In genomic region chr21:41598561-41599511, GRCh38 we compare ENCODE assay signal across 19 cellular contexts.
DNase-seq lines count a peak whose midpoint lies in the region; ATAC-seq and TF ChIP-seq lines count a peak whose summit lies in the region.
"Had no signal": no experiment of that assay in that cellular context is flagged by ENCODE, and none has a peak within 500 bp of the region (broad histone marks: within the 10 kb centered on the region; RNA-seq: fewer than 3 reads in every experiment).

No MANE protein-coding gene starts in this region.

- no peaks in the 10 kb centered on the region for H3K9me2 ChIP-seq in GM23338 (ENCODE audit: insufficient read depth)

- no peaks in the 10 kb centered on the region for H3K36me3 Mint-ChIP-seq in GM23338 (ENCODE audit: low read depth)
- H3K36me3 Mint-ChIP-seq: immature natural killer cell had no signal

- H3K9me3 ChIP-seq in Panc1 (ENCODE audit: control insufficient read depth, insufficient read depth, low read depth, low read length) (no peaks in the 10 kb centered on the region), thyroid gland (no peaks in the 10 kb centered on the region)
- H3K9me3 ChIP-seq: colonic mucosa had no signal

- no TSS peak for BruUV-seq in Panc1 (replicated peaks; lab: Mats Ljungman, UMichigan)

- 35 to 39% methylated on average over 20 to 21 of the region's 21 CpGs for WGBS in thyroid gland, 2 donors

- CTCF ChIA-PET in Panc1 (lab: Charles Lee), result no interaction called here

- H3K4me1 Mint-ChIP-seq in GM23338, result peaks cover 14% of the 10 kb centered on the region
- H3K4me1 Mint-ChIP-seq: immature natural killer cell had no signal

- H4K20me1 ChIP-seq in GM23338 (replicated peaks; ENCODE audit: insufficient read depth), result no peaks in the 10 kb centered on the region

- H3K27ac ChIP-seq in Panc1 (ENCODE audit: low read length) (peak overlapping the region; percentile 39; the same call in 1 of the 2 replicates), thyroid gland (peak overlapping the region; percentile 68 to 84 (median 80)), GM23338 (ENCODE audit: low read depth) (no peak overlapping the region)
- H3K27ac ChIP-seq: C4-2B, colonic mucosa, KMS-11 had no signal

- H3K79me2 ChIP-seq in GM23338 (replicated peaks; ENCODE audit: insufficient read depth), result no peaks in the 10 kb centered on the region

- ATAC-seq in Panc1 (no peak), left colon (peak; percentile 26), GM23338 (no peak), GM19467 (IDR thresholded peaks at IDR 0.05; ENCODE audit: unreplicated experiment) (no peak), GM18505 (IDR thresholded peaks at IDR 0.05; ENCODE audit: unreplicated experiment) (no peak)

- TF ChIP-seq CTCF in Panc1 (IDR thresholded peaks at IDR 0.05), result no peak
- no peak for TF ChIP-seq CTCF in thyroid gland (IDR thresholded peaks at IDR 0.05)
- no peak for TF ChIP-seq CTCF in GM23338 (conservative IDR thresholded peaks at IDR 0.05; ENCODE audit: low read depth in 2 of 2)

- H3K4me3 ChIP-seq in Panc1 (ENCODE audit: low read depth in 2 of 2, low read length in 2 of 2) (no peak overlapping the region), thyroid gland (replicated peaks in 1 of 3) (no peak overlapping the region), GM23338 (no peak overlapping the region)
- H3K4me3 ChIP-seq: colonic mucosa had no signal

- no peak overlapping the region for H3K4me2 ChIP-seq in GM23338
- H3K4me2 ChIP-seq: KMS-11 had no signal

- H3K36me3 ChIP-seq in Panc1 (ENCODE audit: control insufficient read depth, insufficient read depth, low read length), result no peaks in the 10 kb centered on the region
- H3K36me3 ChIP-seq in thyroid gland, result no peaks in the 10 kb centered on the region
- H3K36me3 ChIP-seq in GM23338 (ENCODE audit: insufficient read depth), result no peaks in the 10 kb centered on the region
- H3K36me3 ChIP-seq: colonic mucosa had no signal

- no peaks in the 10 kb centered on the region for H3F3A ChIP-seq in GM23338 (replicated peaks; ENCODE audit: low read depth)

- no peaks in the 10 kb centered on the region; the same call in 2 of the 3 replicates for H3K9me3 Mint-ChIP-seq in GM23338
- H3K9me3 Mint-ChIP-seq: activated naive CD4-positive, alpha-beta T cell treated with anti-CD3 and anti-CD28 coated beads for 36 hours; immature natural killer cell; neural crest cell had no signal

- H3K4me3 Mint-ChIP-seq in GM23338, result no peak overlapping the region
- H3K4me3 Mint-ChIP-seq: activated naive CD4-positive, alpha-beta T cell treated with anti-CD3 and anti-CD28 coated beads for 36 hours; neural crest cell had no signal

- no peak overlapping the region for H2AFZ ChIP-seq in GM23338

- in situ Hi-C loops in Panc1 (cut with HindIII; ENCODE audit: low pct_unique_long_range_greater_than_20kb, low sequenced_read_pairs), result no loop called here

- H3K27ac Mint-ChIP-seq in GM23338, result no peak overlapping the region
- H3K27ac Mint-ChIP-seq: activated naive CD4-positive, alpha-beta T cell treated with anti-CD3 and anti-CD28 coated beads for 36 hours had no signal

- peak; percentile 30 for DNase-seq in NCI-H2196 (lab: John Stamatoyannopoulos, UW; ENCODE audit: unreplicated experiment)
- no peak for DNase-seq in NCI-H2196 treated with DMSO at 0.1 percent for 48 hours (lab: John Stamatoyannopoulos, UW; ENCODE audit: unreplicated experiment)
- DNase-seq in Panc1 (ENCODE audit: low read depth, low spot score), result no peak
- DNase-seq in left colon, result peak in 1 of 2 donors; percentile 24
- peak; percentile 82 for DNase-seq in thyroid gland
- no peak for DNase-seq in GM23338 (ENCODE audit: low spot score)
- DNase-seq: activated CD4-positive, alpha-beta T cell treated with anti-CD3 and anti-CD28 coated beads for 1 hour; activated naive CD4-positive, alpha-beta T cell treated with anti-CD3 and anti-CD28 coated beads for 36 hours; colonic mucosa; immature natural killer cell; NCI-H1694; NCI-H510A treated with DMSO at 0.1 percent for 48 hours; retina; T-helper 9 cell had no signal

- POLR2A ChIA-PET in Panc1 (lab: Charles Lee), result interaction anchor here (0.6 to 0.7 kb wide), 2 partner anchors 180 to 211 kb away, joined by 4 to 5 read pairs; no protein-coding TSS in a partner anchor

- H3K27me3 Mint-ChIP-seq in GM23338 (ENCODE audit: insufficient read depth, low read depth, poor library complexity), result peaks cover 13% of the 10 kb centered on the region

- H3K27me3 ChIP-seq in Panc1 (ENCODE audit: control insufficient read depth, insufficient read depth, low read length) (no peaks in the 10 kb centered on the region), thyroid gland (no peaks in the 10 kb centered on the region), GM23338 (ENCODE audit: insufficient read depth) (no peaks in the 10 kb centered on the region)
- H3K27me3 ChIP-seq: colonic mucosa had no signal

- intact Hi-C loops in Panc1 (cut with micrococcal nuclease; ENCODE audit: unreplicated experiment) (no loop called here), left colon (cut with DNase I, micrococcal nuclease) (no loop called here), thyroid gland (cut with DNase I) (loop anchor here (10.0 kb wide), 1 partner anchor 114 kb away; no protein-coding TSS in a partner anchor)

- H3K4me1 ChIP-seq in Panc1 (ENCODE audit: control insufficient read depth, insufficient read depth, low read length) (peaks cover 20% of the 10 kb centered on the region), thyroid gland (peaks cover 41 to 49% of the 10 kb centered on the region in 2 donors), GM23338 (ENCODE audit: insufficient read depth) (peaks cover 14% of the 10 kb centered on the region)
- H3K4me1 ChIP-seq: colonic mucosa had no signal

- peak in 1 of 2 donors; percentile 32 for TF ChIP-seq POLR2A in thyroid gland (IDR thresholded peaks at IDR 0.05)
- no peak for TF ChIP-seq POLR2A in GM18505 (IDR thresholded peaks at IDR 0.05; ENCODE audit: borderline replicate concordance, extremely low read depth, insufficient read depth, insufficient read length)

TF ChIP-seq in GM23338, 12 proteins besides CTCF, POLR2A, EP300 and RAD21 (continues in another document):
- no peak for TF ChIP-seq NANOG (IDR thresholded peaks at IDR 0.05; ENCODE audit: borderline replicate concordance)
- no peak for TF ChIP-seq CREB1 (CRISPR knock-in tag; IDR thresholded peaks at IDR 0.05; ENCODE audit: low read depth)
- no peak for TF ChIP-seq EZH2phosphoT487 (IDR thresholded peaks at IDR 0.05; ENCODE audit: unreplicated experiment)
- TF ChIP-seq POLR2AphosphoS5 (IDR thresholded peaks at IDR 0.05; ENCODE audit: low read depth), result no peak
- TF ChIP-seq EZH2 (IDR thresholded peaks at IDR 0.05; ENCODE audit: low read depth, unreplicated experiment), result no peak
- TF ChIP-seq JUNB (IDR thresholded peaks at IDR 0.05; ENCODE audit: unreplicated experiment), result no peak
- TF ChIP-seq, protein P1, sequence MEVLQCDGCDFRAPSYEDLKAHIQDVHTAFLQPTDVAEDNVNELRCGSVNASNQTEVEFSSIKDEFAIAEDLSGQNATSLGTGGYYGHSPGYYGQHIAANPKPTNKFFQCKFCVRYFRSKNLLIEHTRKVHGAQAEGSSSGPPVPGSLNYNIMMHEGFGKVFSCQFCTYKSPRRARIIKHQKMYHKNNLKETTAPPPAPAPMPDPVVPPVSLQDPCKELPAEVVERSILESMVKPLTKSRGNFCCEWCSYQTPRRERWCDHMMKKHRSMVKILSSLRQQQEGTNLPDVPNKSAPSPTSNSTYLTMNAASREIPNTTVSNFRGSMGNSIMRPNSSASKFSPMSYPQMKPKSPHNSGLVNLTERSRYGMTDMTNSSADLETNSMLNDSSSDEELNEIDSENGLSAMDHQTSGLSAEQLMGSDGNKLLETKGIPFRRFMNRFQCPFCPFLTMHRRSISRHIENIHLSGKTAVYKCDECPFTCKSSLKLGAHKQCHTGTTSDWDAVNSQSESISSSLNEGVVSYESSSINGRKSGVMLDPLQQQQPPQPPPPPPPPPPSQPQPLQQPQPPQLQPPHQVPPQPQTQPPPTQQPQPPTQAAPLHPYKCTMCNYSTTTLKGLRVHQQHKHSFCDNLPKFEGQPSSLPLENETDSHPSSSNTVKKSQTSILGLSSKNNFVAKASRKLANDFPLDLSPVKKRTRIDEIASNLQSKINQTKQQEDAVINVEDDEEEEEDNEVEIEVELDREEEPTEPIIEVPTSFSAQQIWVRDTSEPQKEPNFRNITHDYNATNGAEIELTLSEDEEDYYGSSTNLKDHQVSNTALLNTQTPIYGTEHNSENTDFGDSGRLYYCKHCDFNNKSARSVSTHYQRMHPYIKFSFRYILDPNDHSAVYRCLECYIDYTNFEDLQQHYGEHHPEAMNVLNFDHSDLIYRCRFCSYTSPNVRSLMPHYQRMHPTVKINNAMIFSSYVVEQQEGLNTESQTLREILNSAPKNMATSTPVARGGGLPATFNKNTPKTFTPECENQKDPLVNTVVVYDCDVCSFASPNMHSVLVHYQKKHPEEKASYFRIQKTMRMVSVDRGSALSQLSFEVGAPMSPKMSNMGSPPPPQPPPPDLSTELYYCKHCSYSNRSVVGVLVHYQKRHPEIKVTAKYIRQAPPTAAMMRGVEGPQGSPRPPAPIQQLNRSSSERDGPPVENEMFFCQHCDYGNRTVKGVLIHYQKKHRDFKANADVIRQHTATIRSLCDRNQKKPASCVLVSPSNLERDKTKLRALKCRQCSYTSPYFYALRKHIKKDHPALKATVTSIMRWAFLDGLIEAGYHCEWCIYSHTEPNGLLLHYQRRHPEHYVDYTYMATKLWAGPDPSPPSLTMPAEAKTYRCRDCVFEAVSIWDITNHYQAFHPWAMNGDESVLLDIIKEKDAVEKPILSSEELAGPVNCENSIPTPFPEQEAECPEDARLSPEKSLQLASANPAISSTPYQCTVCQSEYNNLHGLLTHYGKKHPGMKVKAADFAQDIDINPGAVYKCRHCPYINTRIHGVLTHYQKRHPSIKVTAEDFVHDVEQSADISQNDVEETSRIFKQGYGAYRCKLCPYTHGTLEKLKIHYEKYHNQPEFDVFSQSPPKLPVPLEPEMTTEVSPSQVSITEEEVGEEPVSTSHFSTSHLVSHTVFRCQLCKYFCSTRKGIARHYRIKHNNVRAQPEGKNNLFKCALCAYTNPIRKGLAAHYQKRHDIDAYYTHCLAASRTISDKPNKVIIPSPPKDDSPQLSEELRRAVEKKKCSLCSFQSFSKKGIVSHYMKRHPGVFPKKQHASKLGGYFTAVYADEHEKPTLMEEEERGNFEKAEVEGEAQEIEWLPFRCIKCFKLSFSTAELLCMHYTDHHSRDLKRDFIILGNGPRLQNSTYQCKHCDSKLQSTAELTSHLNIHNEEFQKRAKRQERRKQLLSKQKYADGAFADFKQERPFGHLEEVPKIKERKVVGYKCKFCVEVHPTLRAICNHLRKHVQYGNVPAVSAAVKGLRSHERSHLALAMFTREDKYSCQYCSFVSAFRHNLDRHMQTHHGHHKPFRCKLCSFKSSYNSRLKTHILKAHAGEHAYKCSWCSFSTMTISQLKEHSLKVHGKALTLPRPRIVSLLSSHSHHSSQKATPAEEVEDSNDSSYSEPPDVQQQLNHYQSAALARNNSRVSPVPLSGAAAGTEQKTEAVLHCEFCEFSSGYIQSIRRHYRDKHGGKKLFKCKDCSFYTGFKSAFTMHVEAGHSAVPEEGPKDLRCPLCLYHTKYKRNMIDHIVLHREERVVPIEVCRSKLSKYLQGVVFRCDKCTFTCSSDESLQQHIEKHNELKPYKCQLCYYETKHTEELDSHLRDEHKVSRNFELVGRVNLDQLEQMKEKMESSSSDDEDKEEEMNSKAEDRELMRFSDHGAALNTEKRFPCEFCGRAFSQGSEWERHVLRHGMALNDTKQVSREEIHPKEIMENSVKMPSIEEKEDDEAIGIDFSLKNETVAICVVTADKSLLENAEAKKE (CRISPR knock-in tag; IDR thresholded peaks at IDR 0.05), result no peak

Comparison
In these comparisons a context has a peak if more than half of its experiments do, and no peak if none do; other contexts are left out.
1. DNase-seq: peak in NCI-H2196 (single experiment) and thyroid gland (2 of 2); none in NCI-H2196 treated with DMSO at 0.1 percent for 48 hours (single experiment), Panc1 (single experiment) and GM23338 (single experiment).